17 cellular contexts compared by ENCODE assay signal in the genomic region with DNA sequence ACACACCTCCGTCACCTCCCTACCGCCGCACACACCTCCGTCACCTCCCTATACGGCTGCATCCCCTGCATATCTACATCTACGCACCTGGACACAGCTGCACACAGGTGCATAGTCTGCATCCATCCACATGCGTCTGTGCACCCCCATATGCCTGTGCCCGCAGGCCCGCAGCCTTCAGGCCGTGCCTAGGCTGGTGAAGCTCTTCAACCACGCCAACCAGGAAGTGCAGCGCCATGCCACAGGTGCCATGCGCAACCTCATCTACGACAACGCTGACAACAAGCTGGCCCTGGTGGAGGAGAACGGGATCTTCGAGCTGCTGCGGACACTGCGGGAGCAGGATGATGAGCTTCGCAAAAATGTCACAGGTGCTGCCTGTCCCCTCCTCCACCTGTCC. TPM values are rescaled to one million over a fixed set of nuclear protein-coding genes. Genes with fewer than 3 reads are reported as not detected.
DNase-seq lines count a peak whose midpoint lies in the region; ATAC-seq, FAIRE-seq and TF ChIP-seq lines count a peak whose summit lies in the region.
"Had no signal": no experiment of that assay in that cellular context is flagged by ENCODE, and none has a peak within 500 bp of the region (broad histone marks: within the 10 kb centered on the region; RNA-seq: fewer than 3 reads in every experiment).

No MANE protein-coding gene starts in this region.

- intact Hi-C loops in K562 (cut with micrococcal nuclease): no loop called here
- intact Hi-C loops in transverse colon (cut with DNase I; ENCODE audit: low total_unique reads): no loop called here

- H3K79me2 ChIP-seq in K562 (ENCODE audit: control insufficient read depth, insufficient read depth, low read length): peaks cover 29% of the 10 kb centered on the region
- H3K79me2 ChIP-seq in trophoblast cell (ENCODE audit: control insufficient read depth, insufficient read depth, low read length, poor library complexity): peaks cover 14% of the 10 kb centered on the region

- peak overlapping the region; percentile 35 for H3K4me3 Mint-ChIP-seq in activated T-cell treated with anti-CD3 and anti-CD28 coated beads, Interleukin-2, amount 50 U/mL, for 4 hours
- H3K4me3 Mint-ChIP-seq: IgD-negative memory B cell; stimulated activated naive CD8-positive, alpha-beta T cell treated with anti-CD3 and anti-CD28 coated beads, Interleukin-15, Interleukin-2, amounts not matched to agents 100 ng/mL and 50 ng/mL, for 24 hours had no signal

- no peaks in the 10 kb centered on the region for H3K27me3 ChIP-seq in K562 (ENCODE audit: control insufficient read depth in 2 of 2, insufficient read depth in 2 of 2, low read length in 2 of 2)
- no peaks in the 10 kb centered on the region for H3K27me3 ChIP-seq in trophoblast cell (ENCODE audit: insufficient read depth, low read length)
- H3K27me3 ChIP-seq in transverse colon: peaks cover 13% of the 10 kb centered on the region
- H3K27me3 ChIP-seq: SJCRH30 had no signal

- no peak overlapping the region for H4K12ac ChIP-seq in trophoblast cell (ENCODE audit: low read depth, low read length)

- no peak overlapping the region for H3K4me3 ChIP-seq in K562
- H3K4me3 ChIP-seq in trophoblast cell (ENCODE audit: low read depth, low read length): peak overlapping the region; percentile 0
- H3K4me3 ChIP-seq in transverse colon: no peak overlapping the region
- H3K4me3 ChIP-seq: left ventricle myocardium inferior, prostate gland, SJCRH30 had no signal

- H3K36me3 Mint-ChIP-seq in activated T-cell treated with anti-CD3 and anti-CD28 coated beads, Interleukin-2, amount 50 U/mL, for 4 hours (ENCODE audit: insufficient read depth): no peaks in the 10 kb centered on the region
- H3K36me3 Mint-ChIP-seq: IgD-negative memory B cell had no signal

- no peaks in the 10 kb centered on the region for H3K9me1 ChIP-seq in K562 (ENCODE audit: control insufficient read depth, insufficient read depth, low read length)

- H3K4ac ChIP-seq in trophoblast cell (ENCODE audit: low read depth, low read length): no peak overlapping the region

- no peak for TF ChIP-seq CTCF in K562 (IDR thresholded peaks at IDR 0.05 in 2 of 3, conservative IDR thresholded peaks at IDR 0.05 in 1 of 3; ENCODE audit: insufficient read depth in 2 of 3, low read depth in 1 of 3, low read length in 3 of 3)
- TF ChIP-seq CTCF in transverse colon (IDR thresholded peaks at IDR 0.05): no peak

- no peak overlapping the region for H3K14ac ChIP-seq in trophoblast cell (ENCODE audit: low read length)

- no peak for TF ChIP-seq EP300 in K562 (IDR thresholded peaks at IDR 0.05; ENCODE audit: low read length)
- TF ChIP-seq EP300 in transverse colon (IDR thresholded peaks at IDR 0.05; ENCODE audit: low read depth): no peak

- POLR2A ChIA-PET in K562 (lab: Yijun Ruan, JAX): interaction anchor here (0.5 to 0.6 kb wide), 2 partner anchors 54 to 79 kb away, joined by 3 read pairs; no protein-coding TSS in a partner anchor

- no peaks in the 10 kb centered on the region for H4K20me1 ChIP-seq in K562 (replicated peaks; ENCODE audit: control insufficient read depth, insufficient read depth, low read length)

- TF ChIP-seq RAD21 in K562 (CRISPR knock-in tag; conservative IDR thresholded peaks at IDR 0.05 in 1 of 2, IDR thresholded peaks at IDR 0.05 in 1 of 2): no peak

- no peak overlapping the region for H2BK12ac ChIP-seq in trophoblast cell (ENCODE audit: low read length)

- CTCF ChIA-PET in K562 (lab: Yijun Ruan, JAX; ENCODE audit: low intra/inter-chr PET ratio): no interaction called here

- H3K36me3 ChIP-seq in K562 (ENCODE audit: control insufficient read depth, insufficient read depth, low read length) (peaks cover 53% of the 10 kb centered on the region; the same call in 2 of the 3 replicates), trophoblast cell (ENCODE audit: control insufficient read depth in 1 of 2, insufficient read depth in 2 of 2, low read length in 2 of 2) (peaks cover 44 to 47% of the 10 kb centered on the region in 2 experiments), transverse colon (no peaks in the 10 kb centered on the region)
- H3K36me3 ChIP-seq: left ventricle myocardium inferior, prostate gland, SJCRH30 had no signal

- no peak overlapping the region for H3K18ac ChIP-seq in trophoblast cell (ENCODE audit: low read length)

- WGBS in K562 (ENCODE audit: insufficient coverage, low coverage, missing lambda C conversion rate): 100% methylated on average over 14 of the region's 20 CpGs
- no CpG with 5 or more reads among the region's 20 CpGs for WGBS in trophoblast cell (ENCODE audit: extremely low coverage, insufficient coverage, insufficient read length)
- WGBS in transverse colon (ENCODE audit: low coverage in 1 of 2), 2 donors: 89 to 94% methylated on average over 7 to 20 of the region's 20 CpGs

- no peaks in the 10 kb centered on the region for H3K27me3 Mint-ChIP-seq in activated T-cell treated with anti-CD3 and anti-CD28 coated beads, Interleukin-2, amount 50 U/mL, for 4 hours (ENCODE audit: low read depth)
- H3K27me3 Mint-ChIP-seq: stimulated activated naive CD8-positive, alpha-beta T cell treated with anti-CD3 and anti-CD28 coated beads, Interleukin-15, Interleukin-2, amounts not matched to agents 100 ng/mL and 50 ng/mL, for 24 hours had no signal

- BruUV-seq in K562 (replicated peaks; lab: Mats Ljungman, UMichigan): no TSS peak

- no peak for DNase-seq in activated T-cell treated with anti-CD3 and anti-CD28 coated beads, Interleukin-2, amount 50 U/mL, for 4 hours
- no peak for DNase-seq in activated T-cell treated with anti-CD3 and anti-CD28 coated beads, Interleukin-2, amount 50 U/mL, for 48 hours
- DNase-seq in HTR-8/SVneo (ENCODE audit: insufficient read length, low spot score) (no peak), K562 (ENCODE audit: extremely low read depth in 1 of 4, low spot score in 3 of 4) (no peak), trophoblast cell (peak; percentile 32 to 54), NCI-H524 (lab: John Stamatoyannopoulos, UW) (no peak), transverse colon (no peak)
- DNase-seq: activated gamma-delta T cell treated with Interleukin-2 at 50 U/mL for 16 hours, left ventricle myocardium inferior, SJCRH30 had no signal

- H3K9me3 Mint-ChIP-seq in activated T-cell treated with anti-CD3 and anti-CD28 coated beads, Interleukin-2, amount 50 U/mL, for 4 hours: no peaks in the 10 kb centered on the region
- H3K9me3 Mint-ChIP-seq: IgD-negative memory B cell; stimulated activated naive CD8-positive, alpha-beta T cell treated with anti-CD3 and anti-CD28 coated beads, Interleukin-15, Interleukin-2, amounts not matched to agents 100 ng/mL and 50 ng/mL, for 24 hours had no signal

- no peak for ATAC-seq in activated T-cell treated with anti-CD3 and anti-CD28 coated beads, Interleukin-2, amount 50 U/mL, for 4 hours
- ATAC-seq in K562 (no peak), HG03565 (IDR thresholded peaks at IDR 0.05; ENCODE audit: unreplicated experiment) (no peak)

- H2AK5ac ChIP-seq in trophoblast cell (ENCODE audit: low read length): no peak overlapping the region

- H3K79me1 ChIP-seq in trophoblast cell (ENCODE audit: low read length): peaks cover 15% of the 10 kb centered on the region

- H2BK5ac ChIP-seq in trophoblast cell (ENCODE audit: low read depth, low read length, poor library complexity): no peak overlapping the region

- H3K4me1 Mint-ChIP-seq in activated T-cell treated with anti-CD3 and anti-CD28 coated beads, Interleukin-2, amount 50 U/mL, for 4 hours (ENCODE audit: low read depth): no peaks in the 10 kb centered on the region

- no peak overlapping the region for H3K9ac ChIP-seq in K562 (ENCODE audit: insufficient read depth in 1 of 2, low read depth in 2 of 2, low read length in 2 of 2)
- no peak overlapping the region for H3K9ac ChIP-seq in trophoblast cell (ENCODE audit: low read length)

- peak; percentile 26 for FAIRE-seq in HTR-8/SVneo (lab: Jason Lieb, UNC)
- no peak for FAIRE-seq in K562 (lab: Jason Lieb, UNC)
- FAIRE-seq: D721Med, TTC549, urothelium cell line had no signal

- H2AFZ ChIP-seq in K562 (ENCODE audit: low read depth, low read length) (no peak overlapping the region), trophoblast cell (ENCODE audit: insufficient read depth, low read length, poor library complexity) (no peak overlapping the region)

- H3K4me2 ChIP-seq in K562 (ENCODE audit: insufficient read depth, low read length) (no peak overlapping the region), trophoblast cell (ENCODE audit: low read length) (no peak overlapping the region)

- H4K91ac ChIP-seq in trophoblast cell (ENCODE audit: low read depth, low read length): no peak overlapping the region

- H3K27ac ChIP-seq in K562 (ENCODE audit: extremely low read depth, low read depth, low read length): no peak overlapping the region
- H3K27ac ChIP-seq in trophoblast cell (ENCODE audit: low read depth, low read length): no peak overlapping the region
- no peak overlapping the region for H3K27ac ChIP-seq in transverse colon
- H3K27ac ChIP-seq: left ventricle myocardium inferior, prostate gland, SJCRH30 had no signal

- H3K23ac ChIP-seq in trophoblast cell (ENCODE audit: low read length): no peak overlapping the region

- no peak overlapping the region for H4K8ac ChIP-seq in trophoblast cell (ENCODE audit: low read depth, low read length)

- H3K9me3 ChIP-seq in K562 (replicated peaks; ENCODE audit: control insufficient read depth, insufficient read depth, low read depth, low read length): peaks cover 2% of the 10 kb centered on the region; the same call in 1 of the 2 replicates
- peaks cover 19% of the 10 kb centered on the region for H3K9me3 ChIP-seq in trophoblast cell (ENCODE audit: insufficient read depth, low read depth, low read length)
- no peaks in the 10 kb centered on the region for H3K9me3 ChIP-seq in transverse colon
- H3K9me3 ChIP-seq: left ventricle myocardium inferior, prostate gland, SJCRH30 had no signal

- no peak overlapping the region for H2BK120ac ChIP-seq in trophoblast cell (ENCODE audit: insufficient read depth, low read length, poor library complexity)

- TF ChIP-seq POLR2A in K562 (conservative IDR thresholded peaks at IDR 0.05) (peak; percentile 28; the same call in 1 of the 2 replicates), transverse colon (IDR thresholded peaks at IDR 0.05) (no peak)

- in situ Hi-C loops in K562 (cut with MboI) (no loop called here), transverse colon (cut with MboI; ENCODE audit: low pct_ligation_motif_present in 1 of 4, low pct_unique_long_range_greater_than_20kb in 1 of 4, low sequenced_read_pairs in 3 of 4) (no loop called here)

- H3K4me1 ChIP-seq in K562 (replicated peaks in 1 of 2; ENCODE audit: control insufficient read depth in 2 of 2, insufficient read depth in 2 of 2, low read length in 2 of 2) (peaks cover 7 to 39% of the 10 kb centered on the region in 2 experiments), trophoblast cell (ENCODE audit: control insufficient read depth in 1 of 2, insufficient read depth in 2 of 2, low read length in 2 of 2) (peaks cover 12 to 15% of the 10 kb centered on the region in 2 experiments), transverse colon (peaks cover 0 to 26% (median 4%) of the 10 kb centered on the region in 4 donors)
- H3K4me1 ChIP-seq: SJCRH30 had no signal

RNA-seq across cellular contexts. Expression of gene PKP3, which starts 4.8 kb away (rescaled TPM):
- total RNA-seq in activated T-cell treated with anti-CD3 and anti-CD28 coated beads, Interleukin-2, amount 50 U/mL, for 4 hours: under 1 TPM; 0.11 to 0.40 (median 0.16) TPM
- 29.8 and 101 TPM in 2 replicates for total RNA-seq in K562 (2011; cell fraction: chromatin; rRNA removed; ENCODE audit: low replicate concordance)
- 77.2 and 90.9 TPM in 2 replicates for total RNA-seq in K562 (2011; cell fraction: nucleolus; rRNA removed)
- 38.5 and 42.2 TPM in 2 replicates for total RNA-seq in K562 (2011; cell fraction: nucleoplasm; rRNA removed)
- 99.7 and 122 TPM in 2 replicates for total RNA-seq in K562 (2014; rRNA removed)
- total RNA-seq in K562 (2014; rRNA removed; fragmentation: Illumina TruSeq; extraction: Trizol): 11.2 and 14.9 TPM in 2 replicates
- 30.7 and 36.6 TPM in 2 replicates for total RNA-seq in K562 (2015; rRNA removed; fragmentation: Illumina TruSeq; extraction: Trizol)
- 102 and 110 TPM in 2 replicates for total RNA-seq in K562 (2021)
- polyA plus RNA-seq in K562 (2011; rRNA removed): 45.4 and 47.8 TPM in 2 replicates
- 40.1 and 126 TPM in 2 replicates for polyA plus RNA-seq in K562 (2011; cell fraction: cytosol; rRNA removed)
- polyA plus RNA-seq in K562 (2011; cell fraction: nucleus; rRNA removed): 77.2 and 108 TPM in 2 replicates
- 49.0 and 59.2 TPM in 2 replicates for polyA plus RNA-seq in K562 (2012)
- polyA plus RNA-seq in K562 (2014; fragmentation: Illumina TruSeq; extraction: Trizol): 26.9 and 39.7 TPM in 2 replicates
- polyA plus RNA-seq in K562 (2014; fragmentation: Nextera tagmentation; extraction: Ambion mirVana): under 1 TPM; 0.11 to 0.45 TPM
- 73.9 and 78.9 TPM in 2 replicates for polyA plus RNA-seq in K562 (2014; rRNA removed)
- 8.3 and 21.7 TPM in 2 replicates for polyA minus RNA-seq in K562 (2011; rRNA and poly(A)+ RNA removed)
- 71.3 and 72.2 TPM in 2 replicates for polyA minus RNA-seq in K562 (2011; cell fraction: cytosol; rRNA and poly(A)+ RNA removed)
- 28.1 and 30.5 TPM in 2 replicates for polyA minus RNA-seq in K562 (2011; cell fraction: nucleus; rRNA and poly(A)+ RNA removed)
- 44.7 and 45.2 TPM in 2 replicates for polyA plus RNA-seq in trophoblast cell (2013)
- total RNA-seq in transverse colon: 100 to 1,000 TPM; 159 to 359 (median 200) TPM
- total RNA-seq: SJCRH30 had no signal
- polyA plus RNA-seq: IgD-negative memory B cell had no signal

RNA-seq across cellular contexts. Expression of gene SIGIRR, which starts 16.0 kb away (rescaled TPM):
- 10 to 100 TPM; 26.7 to 29.3 (median 29.2) TPM for total RNA-seq in activated T-cell treated with anti-CD3 and anti-CD28 coated beads, Interleukin-2, amount 50 U/mL, for 4 hours
- total RNA-seq in K562 (2011; cell fraction: chromatin; rRNA removed; ENCODE audit: low replicate concordance): 8.7 and 27.6 TPM in 2 replicates
- total RNA-seq in K562 (2011; cell fraction: nucleolus; rRNA removed): 50.7 and 50.9 TPM in 2 replicates
- 15.8 and 24.1 TPM in 2 replicates for total RNA-seq in K562 (2011; cell fraction: nucleoplasm; rRNA removed)
- total RNA-seq in K562 (2014; rRNA removed) (109 and 114 TPM in 2 replicates), K562 (2014; rRNA removed; fragmentation: Illumina TruSeq; extraction: Trizol) (6.0 and 7.2 TPM in 2 replicates), K562 (2015; rRNA removed; fragmentation: Illumina TruSeq; extraction: Trizol) (50.6 and 51.6 TPM in 2 replicates), K562 (2021) (83.1 and 93.8 TPM in 2 replicates), transverse colon (100 to 1,000 TPM; 107 to 344 (median 148) TPM)
- polyA plus RNA-seq in K562 (2011; rRNA removed) (22.5 and 25.0 TPM in 2 replicates), K562 (2014; fragmentation: Illumina TruSeq; extraction: Trizol) (14.8 and 46.2 TPM in 2 replicates), K562 (2014; fragmentation: Nextera tagmentation; extraction: Ambion mirVana) (10 to 100 TPM in 1 of 2 experiments, 1 to 10 TPM in 1; 6.3 to 13.3 TPM), K562 (2014; rRNA removed) (92.4 and 133 TPM in 2 replicates)
- 41.4 and 135 TPM in 2 replicates for polyA plus RNA-seq in K562 (2011; cell fraction: cytosol; rRNA removed)
- polyA plus RNA-seq in K562 (2011; cell fraction: nucleus; rRNA removed): 81.1 and 118 TPM in 2 replicates
- 55.3 and 81.1 TPM in 2 replicates for polyA plus RNA-seq in K562 (2012)
- polyA minus RNA-seq in K562 (2011; rRNA and poly(A)+ RNA removed): 1.1 and 2.3 TPM in 2 replicates
- 12.4 and 13.7 TPM in 2 replicates for polyA minus RNA-seq in K562 (2011; cell fraction: cytosol; rRNA and poly(A)+ RNA removed)
- polyA minus RNA-seq in K562 (2011; cell fraction: nucleus; rRNA and poly(A)+ RNA removed): 11.0 and 11.7 TPM in 2 replicates
- 49.3 and 51.6 TPM in 2 replicates for polyA plus RNA-seq in trophoblast cell (2013)
- total RNA-seq: SJCRH30 had no signal

RNA-seq across cellular contexts. Expression of gene B4GALNT4, which starts 29.5 kb away (rescaled TPM):
- total RNA-seq in activated T-cell treated with anti-CD3 and anti-CD28 coated beads, Interleukin-2, amount 50 U/mL, for 4 hours: 1 to 10 TPM; 3.8 to 6.1 (median 5.5) TPM
- 45.4 and 151 TPM in 2 replicates for total RNA-seq in K562 (2011; cell fraction: chromatin; rRNA removed; ENCODE audit: low replicate concordance)
- total RNA-seq in K562 (2011; cell fraction: nucleolus; rRNA removed): 117 and 141 TPM in 2 replicates
- 54.9 and 57.5 TPM in 2 replicates for total RNA-seq in K562 (2011; cell fraction: nucleoplasm; rRNA removed)
- 22.7 and 26.2 TPM in 2 replicates for total RNA-seq in K562 (2014; rRNA removed)
- 2.1 and 2.5 TPM in 2 replicates for total RNA-seq in K562 (2014; rRNA removed; fragmentation: Illumina TruSeq; extraction: Trizol)
- total RNA-seq in K562 (2015; rRNA removed; fragmentation: Illumina TruSeq; extraction: Trizol): 7.6 and 9.7 TPM in 2 replicates
- 33.6 and 37.1 TPM in 2 replicates for total RNA-seq in K562 (2021)
- 14.0 and 22.7 TPM in 2 replicates for polyA plus RNA-seq in K562 (2011; rRNA removed)
- 20.4 and 42.5 TPM in 2 replicates for polyA plus RNA-seq in K562 (2011; cell fraction: cytosol; rRNA removed)
- 174 and 271 TPM in 2 replicates for polyA plus RNA-seq in K562 (2011; cell fraction: nucleus; rRNA removed)
- 17.2 and 19.0 TPM in 2 replicates for polyA plus RNA-seq in K562 (2012)
- 4.5 and 10.9 TPM in 2 replicates for polyA plus RNA-seq in K562 (2014; fragmentation: Illumina TruSeq; extraction: Trizol)
- under 1 TPM in 1 of 2 experiments, not detected in 1; 0.20 TPM for polyA plus RNA-seq in K562 (2014; fragmentation: Nextera tagmentation; extraction: Ambion mirVana)
- 30.0 and 32.0 TPM in 2 replicates for polyA plus RNA-seq in K562 (2014; rRNA removed)
- polyA minus RNA-seq in K562 (2011; rRNA and poly(A)+ RNA removed): 2.1 and 3.3 TPM in 2 replicates
- polyA minus RNA-seq in K562 (2011; cell fraction: cytosol; rRNA and poly(A)+ RNA removed): 8.1 and 9.7 TPM in 2 replicates
- 23.6 and 27.2 TPM in 2 replicates for polyA minus RNA-seq in K562 (2011; cell fraction: nucleus; rRNA and poly(A)+ RNA removed)
- polyA plus RNA-seq in trophoblast cell (2013): 18.4 and 19.5 TPM in 2 replicates
- 1 to 10 TPM in 2 of 4 donors, under 1 TPM in 1, not detected in 1; 0.82 to 3.0 (median 1.3) TPM for total RNA-seq in transverse colon
- polyA plus RNA-seq: IgD-negative memory B cell had no signal

RNA-seq across cellular contexts. Expression of gene ANO9, which starts 43.0 kb away (rescaled TPM):
- total RNA-seq in activated T-cell treated with anti-CD3 and anti-CD28 coated beads, Interleukin-2, amount 50 U/mL, for 4 hours: 10 to 100 TPM; 16.5 to 21.7 (median 20.4) TPM
- 28.4 and 83.6 TPM in 2 replicates for total RNA-seq in K562 (2011; cell fraction: chromatin; rRNA removed; ENCODE audit: low replicate concordance)
- total RNA-seq in K562 (2011; cell fraction: nucleolus; rRNA removed): 54.4 and 56.8 TPM in 2 replicates
- total RNA-seq in K562 (2011; cell fraction: nucleoplasm; rRNA removed): 33.9 and 40.5 TPM in 2 replicates
- 4.9 and 5.1 TPM in 2 replicates for total RNA-seq in K562 (2014; rRNA removed)
- 1.0 and 1.1 TPM in 2 replicates for total RNA-seq in K562 (2014; rRNA removed; fragmentation: Illumina TruSeq; extraction: Trizol)
- 3.8 TPM in 2 replicates for total RNA-seq in K562 (2015; rRNA removed; fragmentation: Illumina TruSeq; extraction: Trizol)
- total RNA-seq in K562 (2021): 9.3 and 14.5 TPM in 2 replicates
- 5.4 and 19.1 TPM in 2 replicates for polyA plus RNA-seq in K562 (2011; rRNA removed)
- 4.1 and 4.3 TPM in 2 replicates for polyA plus RNA-seq in K562 (2011; cell fraction: cytosol; rRNA removed)
- polyA plus RNA-seq in K562 (2011; cell fraction: nucleus; rRNA removed): 179 and 200 TPM in 2 replicates
- polyA plus RNA-seq in K562 (2012): 11.4 and 33.5 TPM in 2 replicates
- 4.5 and 5.5 TPM in 2 replicates for polyA plus RNA-seq in K562 (2014; fragmentation: Illumina TruSeq; extraction: Trizol)
- polyA plus RNA-seq in K562 (2014; fragmentation: Nextera tagmentation; extraction: Ambion mirVana): under 1 TPM; 0.20 to 0.27 TPM
- 10.7 and 10.8 TPM in 2 replicates for polyA plus RNA-seq in K562 (2014; rRNA removed)
- 1.3 and 1.4 TPM in 2 replicates for polyA minus RNA-seq in K562 (2011; rRNA and poly(A)+ RNA removed)
- polyA minus RNA-seq in K562 (2011; cell fraction: cytosol; rRNA and poly(A)+ RNA removed): 2.9 and 3.2 TPM in 2 replicates
- polyA minus RNA-seq in K562 (2011; cell fraction: nucleus; rRNA and poly(A)+ RNA removed): 19.4 and 27.1 TPM in 2 replicates
- polyA plus RNA-seq in trophoblast cell (2013): 16.3 and 16.5 TPM in 2 replicates
- 100 to 1,000 TPM; 117 to 490 (median 296) TPM for total RNA-seq in transverse colon

RNA-seq across cellular contexts. Expression of gene PTDSS2, which starts 51.3 kb away (rescaled TPM):
- total RNA-seq in activated T-cell treated with anti-CD3 and anti-CD28 coated beads, Interleukin-2, amount 50 U/mL, for 4 hours: 10 to 100 TPM; 25.7 to 30.9 (median 29.1) TPM
- total RNA-seq in K562 (2011; cell fraction: chromatin; rRNA removed; ENCODE audit: low replicate concordance): 105 and 295 TPM in 2 replicates
- 221 and 222 TPM in 2 replicates for total RNA-seq in K562 (2011; cell fraction: nucleolus; rRNA removed)
- total RNA-seq in K562 (2011; cell fraction: nucleoplasm; rRNA removed): 123 and 136 TPM in 2 replicates
- total RNA-seq in K562 (2014; rRNA removed) (42.4 and 61.4 TPM in 2 replicates), K562 (2014; rRNA removed; fragmentation: Illumina TruSeq; extraction: Trizol) (7.7 and 10.3 TPM in 2 replicates), K562 (2015; rRNA removed; fragmentation: Illumina TruSeq; extraction: Trizol) (17.2 and 19.2 TPM in 2 replicates), K562 (2021) (51.4 and 53.9 TPM in 2 replicates), transverse colon (100 to 1,000 TPM in 2 of 4 donors, 10 to 100 TPM in 2; 28.5 to 264 (median 76.0) TPM)
- polyA plus RNA-seq in K562 (2011; rRNA removed) (22.4 and 36.2 TPM in 2 replicates), K562 (2014; fragmentation: Illumina TruSeq; extraction: Trizol) (16.9 and 25.2 TPM in 2 replicates), K562 (2014; fragmentation: Nextera tagmentation; extraction: Ambion mirVana) (1 to 10 TPM in 1 of 2 experiments, under 1 TPM in 1; 0.45 to 1.1 TPM), K562 (2014; rRNA removed) (36.8 and 38.3 TPM in 2 replicates)
- polyA plus RNA-seq in K562 (2011; cell fraction: cytosol; rRNA removed): 31.4 and 55.2 TPM in 2 replicates
- 204 and 221 TPM in 2 replicates for polyA plus RNA-seq in K562 (2011; cell fraction: nucleus; rRNA removed)
- polyA plus RNA-seq in K562 (2012): 33.8 and 52.0 TPM in 2 replicates
- 21.0 and 25.3 TPM in 2 replicates for polyA minus RNA-seq in K562 (2011; rRNA and poly(A)+ RNA removed)
- 26.6 and 30.7 TPM in 2 replicates for polyA minus RNA-seq in K562 (2011; cell fraction: cytosol; rRNA and poly(A)+ RNA removed)
- polyA minus RNA-seq in K562 (2011; cell fraction: nucleus; rRNA and poly(A)+ RNA removed): 37.0 and 51.1 TPM in 2 replicates
- 27.0 and 28.6 TPM in 2 replicates for polyA plus RNA-seq in trophoblast cell (2013)

Comparison
In these comparisons a context has a peak if more than half of its experiments do, and no peak if none do; other contexts are left out.
1. DNase-seq: peak in trophoblast cell (2 of 2); none in activated T-cell treated with anti-CD3 and anti-CD28 coated beads, Interleukin-2, amount 50 U/mL, for 4 hours (single experiment), activated T-cell treated with anti-CD3 and anti-CD28 coated beads, Interleukin-2, amount 50 U/mL, for 48 hours (0 of 2), HTR-8/SVneo (single experiment), K562 (0 of 4), NCI-H524 (0 of 2) and transverse colon (single experiment).
2. RNA of gene PKP3, which starts 4.8 kb away (total RNA-seq): 159 to 359 TPM in transverse colon and 11.2 to 122 TPM in K562; 0.11 to 0.40 TPM in activated T-cell treated with anti-CD3 and anti-CD28 coated beads, Interleukin-2, amount 50 U/mL, for 4 hours; every median in the first group is over 4 times any median in the second.